In genomic region chr19:17567940-17568339, GRCh38 we compare ENCODE assay signal across 10 cellular contexts.
"Had no signal": no experiment of that assay in that cellular context is flagged by ENCODE, and none has a peak within 500 bp of the region (broad histone marks: within the 10 kb centered on the region; RNA-seq: fewer than 3 reads in every experiment).

No MANE protein-coding gene starts in this region.

- ATAC-seq: GM23338, HCT116 had no signal

- H3K4me1 ChIP-seq: HAP-1 had no signal

- H3K4me3 ChIP-seq: GM23338, HAP-1 had no signal

- H3K4me2 ChIP-seq: GM23338, KMS-11 had no signal

- H3K9ac ChIP-seq: KMS-11 had no signal

- DNase-seq: H7, HFFc6, IMR-90, Karpas-422, KBM-7 had no signal

- H3K27ac ChIP-seq: HL-60, KMS-11 had no signal

- H2AFZ ChIP-seq: GM23338 had no signal

- H3K9me3 ChIP-seq: HAP-1 had no signal
